In genomic region chr16:30949655-30950515, GRCh38 we compare ENCODE assay signal across 8 cellular contexts. TPM values are rescaled to one million over a fixed set of nuclear protein-coding genes. Genes with fewer than 3 reads are reported as not detected.
A peak's percentile ranks its signal among the peaks of the same experiment; 100 is the strongest.
DNase-seq lines count a peak whose midpoint lies in the region; ATAC-seq, FAIRE-seq and TF ChIP-seq lines count a peak whose summit lies in the region.

No MANE protein-coding gene starts in this region.

- DNase-seq in Calu3 (peak; percentile 71), GM19239 (ENCODE audit: insufficient read length, low spot score) (no peak), HPDE6-E6E7 (ENCODE audit: extremely low spot score) (peak; percentile 85), cerebellar cortex (ENCODE audit: low spot score) (peak; percentile 67), left kidney (ENCODE audit: low read depth, low spot score) (peak; percentile 86), NCI-H2227 (lab: John Stamatoyannopoulos, UW; ENCODE audit: unreplicated experiment) (no peak)
- DNase-seq in stimulated activated naive CD4-positive, alpha-beta T cell treated with Interleukin-2 at 50 U/mL for 16 hours (lab: John Stamatoyannopoulos, UW): peak; percentile 16

- FAIRE-seq in GM19239 (lab: Jason Lieb, UNC): peak; percentile 70

- H3K9me3 Mint-ChIP-seq in Calu3 (ENCODE audit: low read depth, unreplicated experiment): no peaks in the 10 kb centered on the region

- no peaks in the 10 kb centered on the region for H3K27me3 Mint-ChIP-seq in Calu3 (ENCODE audit: unreplicated experiment)

- peaks cover 55% of the 10 kb centered on the region for H3K36me3 Mint-ChIP-seq in Calu3 (ENCODE audit: insufficient read depth, unreplicated experiment)

- BruUV-seq in Calu3 (replicated peaks; lab: Mats Ljungman, UMichigan): no TSS peak

- peak; percentile 48 for ATAC-seq in SK-N-SH treated with all-trans-retinoic acid at 6 μM for 48 hours

- peak overlapping the region; percentile 90 for H3K27ac Mint-ChIP-seq in Calu3 (ENCODE audit: unreplicated experiment)

- peaks cover 19% of the 10 kb centered on the region for H3K4me1 Mint-ChIP-seq in Calu3 (ENCODE audit: low read depth, unreplicated experiment)

- CTCF ChIA-PET in Calu3 (lab: Charles Lee): interaction anchor here (0.6 to 1.0 kb wide), 4 partner anchors 105 to 549 kb away, joined by 3 to 6 read pairs (median 4); partner anchors contain the start of genes KAT8 and PRSS8

- no peak for TF ChIP-seq CTCF in Calu3 (IDR thresholded peaks at IDR 0.05; ENCODE audit: unreplicated experiment)

- intact Hi-C loops in Calu3 (cut with micrococcal nuclease; ENCODE audit: unreplicated experiment): loop anchor here (10.0 kb wide), 1 partner anchor 915 kb away; no protein-coding TSS in a partner anchor

- peak overlapping the region; percentile 80 for H3K4me3 Mint-ChIP-seq in Calu3 (ENCODE audit: low read depth, unreplicated experiment)

TF ChIP-seq in SK-N-SH treated with all-trans-retinoic acid at 6 μM for 48 hours, 23 proteins besides CTCF, POLR2A, EP300 and RAD21:
- TF ChIP-seq TCF4 (CRISPR knock-in tag; IDR thresholded peaks at IDR 0.05; ENCODE audit: borderline replicate concordance) (no peak), GLIS3 (CRISPR knock-in tag; IDR thresholded peaks at IDR 0.05) (0 out of 2 replicates have a peak, but pooled peaks have one; percentile 43), ZNF70 (CRISPR knock-in tag; IDR thresholded peaks at IDR 0.05) (0 out of 2 replicates have a peak, but pooled peaks have one; percentile 40), TSHZ2 (CRISPR knock-in tag; IDR thresholded peaks at IDR 0.05) (0 out of 2 replicates have a peak, but pooled peaks have one; percentile 21)
TF ChIP-seq in SK-N-SH treated with all-trans-retinoic acid at 6 μM for 48 hours: peak in this region for 3.

RNA-seq across cellular contexts. Expression of gene ORAI3, which starts 1.0 kb away (rescaled TPM):
- 14.7 and 15.4 TPM in 2 replicates for total RNA-seq in Calu3 (2022)

RNA-seq across cellular contexts. Expression of gene SETD1A, which starts 7.7 kb away (rescaled TPM):
- total RNA-seq in Calu3 (2022): 28.8 and 30.5 TPM in 2 replicates

RNA-seq across cellular contexts. Expression of gene FBXL19, which starts 26.5 kb away (rescaled TPM):
- total RNA-seq in Calu3 (2022): 43.2 and 45.7 TPM in 2 replicates

RNA-seq across cellular contexts. Expression of gene HSD3B7, which starts 35.1 kb away (rescaled TPM):
- 25.3 and 29.2 TPM in 2 replicates for total RNA-seq in Calu3 (2022)

RNA-seq across cellular contexts. Expression of gene CTF1, which starts 53.5 kb away (rescaled TPM):
- total RNA-seq in Calu3 (2022): 1.9 and 2.3 TPM in 2 replicates

Comparison
In these comparisons a context has a peak if more than half of its experiments do, and no peak if none do; other contexts are left out.
1. DNase-seq: peak in Calu3 (single experiment), HPDE6-E6E7 (single experiment), cerebellar cortex (single experiment), left kidney (single experiment) and stimulated activated naive CD4-positive, alpha-beta T cell treated with Interleukin-2 at 50 U/mL for 16 hours (single experiment); none in GM19239 (single experiment) and NCI-H2227 (single experiment).